Comparison of ENCODE assay signal across 8 cellular contexts in the genomic region with DNA sequence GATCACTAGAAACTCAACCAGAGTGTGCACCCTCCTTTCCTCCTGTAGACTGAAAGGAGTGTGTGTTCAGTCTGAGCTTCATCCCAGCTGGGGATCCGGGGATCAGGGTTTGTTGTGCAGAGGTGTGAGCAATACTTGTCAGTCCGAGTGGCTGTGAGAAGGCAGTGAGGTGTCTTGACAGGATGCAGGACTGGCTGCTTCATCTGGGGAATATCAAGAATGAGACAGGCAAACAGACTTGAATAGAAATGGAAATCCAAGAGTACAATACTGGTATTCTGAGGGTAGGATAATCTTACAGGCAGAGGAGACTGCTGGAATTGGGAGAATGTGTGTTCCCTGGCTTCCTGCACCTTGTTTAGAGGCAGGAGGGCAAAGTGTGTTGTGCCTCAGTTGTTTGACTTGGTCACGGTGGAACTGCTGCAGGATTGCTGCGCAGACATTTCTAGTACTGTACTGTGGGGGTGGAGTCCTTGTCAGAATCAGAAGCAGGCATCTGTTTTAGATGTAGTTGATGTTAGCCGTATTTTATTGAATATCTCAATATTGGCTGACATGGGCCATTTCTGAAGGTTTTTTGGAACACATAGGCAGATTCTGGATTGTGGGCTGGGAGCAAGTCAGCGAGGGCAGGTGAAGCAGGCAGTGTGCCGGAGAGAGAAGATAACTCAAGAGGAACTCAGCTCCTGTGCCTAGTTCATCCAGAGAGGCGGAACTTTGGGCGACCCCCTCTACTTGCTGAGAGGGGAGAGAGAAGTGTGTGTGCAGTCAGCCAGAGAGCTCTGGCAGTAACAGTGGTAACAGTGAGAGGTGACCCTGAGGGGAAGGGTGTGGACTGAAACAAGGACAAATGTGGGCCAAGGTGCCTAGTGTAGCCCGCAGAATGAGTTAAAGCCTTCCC. TPM values are rescaled to one million over a fixed set of nuclear protein-coding genes. Genes with fewer than 3 reads are reported as not detected.
DNase-seq lines count a peak whose midpoint lies in the region; ATAC-seq, FAIRE-seq and TF ChIP-seq lines count a peak whose summit lies in the region.

No MANE protein-coding gene starts in this region.

- H3K4me3 Mint-ChIP-seq in CD8-positive, alpha-beta T cell, result peak overlapping the region; percentile 96

- CTCF ChIA-PET in CD8-positive, alpha-beta T cell (lab: Charles Lee), result interaction anchor here (0.9 to 2.9 kb wide), 9 partner anchors 8 to 162 kb away, joined by 3 to 14 read pairs (median 4); a partner anchor contains a TSS

- peak overlapping the region; percentile 3 for H3K4me3 ChIP-seq in CD8-positive, alpha-beta T cell (ENCODE audit: low read depth, low read length)
- no peak overlapping the region for H3K4me3 ChIP-seq in bronchial epithelial cell (ENCODE audit: low read depth, low read length)
- H3K4me3 ChIP-seq in mesodermal cell (ENCODE audit: extremely low read depth, insufficient read depth, low read length, poor library complexity, severe bottlenecking), result no peak overlapping the region

- POLR2A ChIA-PET in CD8-positive, alpha-beta T cell (lab: Charles Lee), result interaction anchor here (0.6 to 3.0 kb wide), 32 partner anchors 8 to 396 kb away, joined by 3 to 20 read pairs (median 4); a partner anchor contains a TSS

- peak overlapping the region; percentile 34 for H3K27ac ChIP-seq in CD8-positive, alpha-beta T cell (ENCODE audit: low read depth, low read length)
- H3K27ac ChIP-seq in KOPT-K1 (ENCODE audit: low read depth, low read length, poor library complexity, severe bottlenecking), result peak overlapping the region; percentile 53
- H3K27ac ChIP-seq in mesodermal cell (ENCODE audit: low read depth, low read length, severe bottlenecking), result peak overlapping the region; percentile 89

- H3K27me3 Mint-ChIP-seq in CD8-positive, alpha-beta T cell (ENCODE audit: low read depth), result no peaks in the 10 kb centered on the region

- 41 to 43% methylated on average over 10 of the region's 10 CpGs for WGBS in mesodermal cell (ENCODE audit: insufficient coverage in 2 of 2), 2 experiments

- H3K9me3 ChIP-seq in CD8-positive, alpha-beta T cell (ENCODE audit: low read length), result no peaks in the 10 kb centered on the region
- H3K9me3 ChIP-seq in KOPT-K1 (ENCODE audit: insufficient read depth, low read length, poor library complexity, severe bottlenecking) (no peaks in the 10 kb centered on the region), mesodermal cell (ENCODE audit: control insufficient read depth, low read length) (no peaks in the 10 kb centered on the region)

- H3K27ac Mint-ChIP-seq in CD8-positive, alpha-beta T cell, result peak overlapping the region; percentile 100

- no peak for ATAC-seq in CD8-positive, alpha-beta T cell
- no peak for ATAC-seq in HG03108 (IDR thresholded peaks at IDR 0.05; ENCODE audit: unreplicated experiment)
- ATAC-seq in GM21737 (IDR thresholded peaks at IDR 0.05; ENCODE audit: unreplicated experiment), result no peak

- peaks cover 47% of the 10 kb centered on the region for H3K36me3 Mint-ChIP-seq in CD8-positive, alpha-beta T cell

- peaks cover 13% of the 10 kb centered on the region for H3K36me3 ChIP-seq in CD8-positive, alpha-beta T cell (ENCODE audit: insufficient read depth, low read length)
- H3K36me3 ChIP-seq in KOPT-K1 (ENCODE audit: insufficient read depth, low read length) (peaks cover 48% of the 10 kb centered on the region), bronchial epithelial cell (ENCODE audit: control insufficient read depth, insufficient read depth, low read length) (no peaks in the 10 kb centered on the region), mesodermal cell (ENCODE audit: control insufficient read depth, insufficient read depth, low read length) (peaks cover 25% of the 10 kb centered on the region)

- no peaks in the 10 kb centered on the region for H3K9me3 Mint-ChIP-seq in CD8-positive, alpha-beta T cell

- intact Hi-C loops in CD8-positive, alpha-beta T cell (cut with DNase I, micrococcal nuclease), result loop anchor here in 1 of 2 experiments (2.0 kb wide), 1 partner anchor 270 kb away; a partner anchor contains a TSS

- FAIRE-seq in bronchial epithelial cell (lab: Jason Lieb, UNC), result no peak

- no peak for TF ChIP-seq CTCF in CD8-positive, alpha-beta T cell (IDR thresholded peaks at IDR 0.05)
- TF ChIP-seq CTCF in bronchial epithelial cell (IDR thresholded peaks at IDR 0.05; ENCODE audit: insufficient read depth, low read length, severe bottlenecking), result no peak

- H3K27me3 ChIP-seq in CD8-positive, alpha-beta T cell (ENCODE audit: insufficient read depth, low read length), result no peaks in the 10 kb centered on the region
- no peaks in the 10 kb centered on the region for H3K27me3 ChIP-seq in bronchial epithelial cell (ENCODE audit: control insufficient read depth, insufficient read depth, low read length)

- H3K4me1 ChIP-seq in CD8-positive, alpha-beta T cell (ENCODE audit: insufficient read depth, low read length), result peaks cover 40% of the 10 kb centered on the region
- peaks cover 18% of the 10 kb centered on the region for H3K4me1 ChIP-seq in mesodermal cell (ENCODE audit: control insufficient read depth, insufficient read depth, low read length, poor library complexity, severe bottlenecking)

- peaks cover 57% of the 10 kb centered on the region for H3K4me1 Mint-ChIP-seq in CD8-positive, alpha-beta T cell (ENCODE audit: low read depth)

- no peak for DNase-seq in CD8-positive, alpha-beta T cell
- DNase-seq in bronchial epithelial cell (ENCODE audit: low read depth), result peak; percentile 57
- DNase-seq in iPS-NIHi7 (ENCODE audit: extremely low spot score), result no peak
- no peak for DNase-seq in CD1c-positive myeloid dendritic cell (ENCODE audit: extremely low spot score)

RNA-seq across cellular contexts. Expression of a gene that starts 27.1 kb away (rescaled TPM):
- 100 to 1,000 TPM; 356 to 371 TPM for total RNA-seq in CD8-positive, alpha-beta T cell
- 55.0 and 77.4 TPM in 2 replicates for total RNA-seq in bronchial epithelial cell
- 46.3 TPM for polyA plus RNA-seq in mesodermal cell (2013, experiment 1 of 2)
- 36.4 TPM for polyA plus RNA-seq in mesodermal cell (2013, experiment 2 of 2)

RNA-seq across cellular contexts. Expression of a gene that starts 50.0 kb away (rescaled TPM):
- 100 to 1,000 TPM; 152 TPM for total RNA-seq in CD8-positive, alpha-beta T cell
- 22.4 and 42.8 TPM in 2 replicates for total RNA-seq in bronchial epithelial cell
- 31.7 TPM for polyA plus RNA-seq in mesodermal cell (2013, experiment 1 of 2)
- polyA plus RNA-seq in mesodermal cell (2013, experiment 2 of 2), result 24.3 TPM

Comparison
In these comparisons a context has a peak if more than half of its experiments do, and no peak if none do; other contexts are left out.
1. H3K27ac ChIP-seq: peak in every context shown above with its lines; median percentile 89 in mesodermal cell; 53 in KOPT-K1; 34 in CD8-positive, alpha-beta T cell.